ENCODE assay signal across 20 cellular contexts in the genomic region with DNA sequence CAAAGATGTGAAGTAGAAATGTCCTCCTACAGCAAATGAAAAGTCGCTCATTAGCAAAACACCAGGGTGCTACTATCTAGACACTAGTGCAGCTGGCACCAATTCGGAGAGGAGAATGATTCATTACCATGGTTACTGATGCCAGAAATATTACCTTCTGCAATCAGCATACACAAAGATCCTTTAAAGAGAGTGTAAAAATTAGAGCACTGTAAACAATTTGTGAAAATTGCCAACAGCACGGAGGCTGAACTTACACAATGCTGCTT.
DNase-seq lines count a peak whose midpoint lies in the region.
"Had no signal": no experiment of that assay in that cellular context is flagged by ENCODE, and none has a peak within 500 bp of the region (broad histone marks: within the 10 kb centered on the region; RNA-seq: fewer than 3 reads in every experiment).

No MANE protein-coding gene starts in this region.

- DNase-seq in DMS 273 (lab: John Stamatoyannopoulos, UW; ENCODE audit: unreplicated experiment): peak; percentile 3
- DNase-seq in DMS 273 treated with DMSO at 0.1 percent for 48 hours (lab: John Stamatoyannopoulos, UW): no peak
- peak; percentile 24 to 60 for DNase-seq in NCI-H446 (lab: John Stamatoyannopoulos, UW)
- DNase-seq in iPS DF 19.7 (ENCODE audit: low read depth, low spot score): peak; percentile 40
- DNase-seq in superior temporal gyrus (ENCODE audit: extremely low spot score): peak; percentile 81
- DNase-seq in GM19240 (ENCODE audit: insufficient read length, low spot score): no peak
- DNase-seq in T-helper 9 cell: no peak
- DNase-seq in stimulated activated naive CD4-positive, alpha-beta T cell (lab: John Stamatoyannopoulos, UW): no peak
- DNase-seq: activated naive CD4-positive, alpha-beta T cell treated with anti-CD3 and anti-CD28 coated beads for 36 hours; activated T-cell treated with anti-CD3 and anti-CD28 coated beads, Interleukin-2, amount 50 U/mL, for 72 hours; CD8-positive, alpha-beta memory T cell; DND-41; GM23248; heart left ventricle; lower lobe of right lung; NCI-H1092; PC-3; Right ventricle myocardium superior; stimulated activated CD4-positive, alpha-beta T cell treated with anti-CD3 and anti-CD28 coated beads, Interleukin-2, amount 100 ng/mL, for 48 hours; stimulated activated naive B cell treated with anti-CD40 and anti-IgM and Interleukin-4, amounts not matched to agents 10 μg/mL and 1 μg/mL and 100 μg/mL, for 72 hours had no signal

Comparison
In these comparisons a context has a peak if more than half of its experiments do, and no peak if none do; other contexts are left out.
1. DNase-seq: peak in DMS 273 (single experiment), NCI-H446 (2 of 2), iPS DF 19.7 (single experiment) and superior temporal gyrus (single experiment); none in DMS 273 treated with DMSO at 0.1 percent for 48 hours (single experiment), GM19240 (single experiment), T-helper 9 cell (single experiment) and stimulated activated naive CD4-positive, alpha-beta T cell (0 of 6).